16 cellular contexts compared by ENCODE assay signal in the genomic region with DNA sequence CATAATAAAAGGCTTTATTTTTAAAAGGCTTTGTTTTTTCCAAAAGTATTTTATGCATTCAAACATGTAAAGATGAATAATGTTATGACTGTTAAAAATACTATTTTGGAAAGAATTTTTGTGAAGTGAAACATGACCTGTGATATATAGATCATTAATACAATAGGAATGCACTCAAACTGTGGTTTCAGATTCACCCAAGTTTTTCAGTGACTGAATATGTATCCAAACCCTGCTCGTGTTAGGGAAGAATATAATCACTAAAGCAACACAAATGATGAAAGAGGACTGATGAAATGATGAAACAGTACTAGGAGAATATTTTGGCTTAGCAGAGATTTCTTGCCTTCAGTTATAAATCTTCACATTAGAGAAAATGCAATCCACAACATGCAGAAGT.
DNase-seq lines count a peak whose midpoint lies in the region; ATAC-seq and TF ChIP-seq lines count a peak whose summit lies in the region.
"Had no signal": no experiment of that assay in that cellular context is flagged by ENCODE, and none has a peak within 500 bp of the region (broad histone marks: within the 10 kb centered on the region; RNA-seq: fewer than 3 reads in every experiment).

No MANE protein-coding gene starts in this region.

- H2BK5ac ChIP-seq in IMR-90 (ENCODE audit: low read depth, low read length, poor library complexity, severe bottlenecking) = peak overlapping the region; percentile 100

- H3K9me3 Mint-ChIP-seq in naive thymus-derived CD8-positive, alpha-beta T cell = no peaks in the 10 kb centered on the region
- H3K9me3 Mint-ChIP-seq: activated T-helper 1 cell treated with anti-CD3 and anti-CD28 coated beads, Interleukin-12 subunit alpha, Interleukin-12 subunit beta, Interleukin-2, Interleukin-4 antibody, amounts not matched to agents 30 ng/mL and 10 ng/mL and 1 ng/mL, durations not matched to agents 14 hours and 24 hours and 36 hours had no signal

- peaks cover 2% of the 10 kb centered on the region; the same call in 1 of the 2 replicates for H3K9me3 ChIP-seq in IMR-90 (ENCODE audit: control insufficient read depth, insufficient read depth, low read length)

- no peaks in the 10 kb centered on the region for H4K20me1 ChIP-seq in IMR-90 (ENCODE audit: insufficient read depth, low read length)

- no peak overlapping the region for H2AK9ac ChIP-seq in IMR-90 (replicated peaks; ENCODE audit: low read depth, low read length, poor library complexity)

- no peak overlapping the region for H3K4me3 ChIP-seq in IMR-90 (ENCODE audit: insufficient read depth, low read depth, low read length)
- no peak overlapping the region for H3K4me3 ChIP-seq in brain microvascular endothelial cell (ENCODE audit: low read depth, low read length)
- no peak overlapping the region for H3K4me3 ChIP-seq in kidney epithelial cell (ENCODE audit: low read depth, low read length)

- peak overlapping the region; percentile 100; the same call in 1 of the 2 replicates for H2BK120ac ChIP-seq in IMR-90 (ENCODE audit: low read depth, low read length)

- H3K36me3 Mint-ChIP-seq in naive thymus-derived CD8-positive, alpha-beta T cell = peaks cover 0 to 4% (median 0%) of the 10 kb centered on the region in 3 donors

- peaks cover 9% of the 10 kb centered on the region for H3K4me1 ChIP-seq in IMR-90 (ENCODE audit: control insufficient read depth, insufficient read depth, low read length)

- WGBS in IMR-90 (ENCODE audit: extremely low coverage in 2 of 2, insufficient read length in 1 of 2), 2 experiments = no CpG with 5 or more reads among the region's 1 CpG

- no peak overlapping the region for H2BK15ac ChIP-seq in IMR-90 (ENCODE audit: low read depth, low read length)

- H3K56ac ChIP-seq in IMR-90 (ENCODE audit: extremely low read depth, insufficient read depth, low read length) = no peak overlapping the region

- H3K79me1 ChIP-seq in IMR-90 (ENCODE audit: low read depth in 1 of 2, low read length in 2 of 2) = peaks cover 17 to 27% of the 10 kb centered on the region in 2 experiments

- no peaks in the 10 kb centered on the region for H3K4me1 Mint-ChIP-seq in naive thymus-derived CD8-positive, alpha-beta T cell
- H3K4me1 Mint-ChIP-seq: B cell, T-helper 17 cell had no signal

- H3K4me2 ChIP-seq in IMR-90 (ENCODE audit: low read depth, low read length) = no peak overlapping the region

- POLR2A ChIA-PET in IMR-90 (lab: Charles Lee; ENCODE audit: unreplicated experiment) = no interaction called here
- POLR2A ChIA-PET in naive thymus-derived CD8-positive, alpha-beta T cell (lab: Charles Lee) = no interaction called here

- H3K9me1 ChIP-seq in IMR-90 (ENCODE audit: insufficient read depth, low read length) = peaks cover 2% of the 10 kb centered on the region; the same call in 1 of the 2 replicates

- H4K91ac ChIP-seq in IMR-90 (ENCODE audit: insufficient read depth, low read depth, low read length) = no peak overlapping the region

- BruUV-seq in IMR-90 (replicated peaks; lab: Mats Ljungman, UMichigan) = no TSS peak

- intact Hi-C loops in IMR-90 (cut with micrococcal nuclease) = loop anchor here (5.0 kb wide), 2 partner anchors 166 to 246 kb away; no protein-coding TSS in a partner anchor

- TF ChIP-seq CTCF in IMR-90 (conservative IDR thresholded peaks at IDR 0.05; ENCODE audit: low read depth, low read length) = no peak
- TF ChIP-seq CTCF in brain microvascular endothelial cell (IDR thresholded peaks at IDR 0.05; ENCODE audit: low read depth, low read length, missing control alignments) = no peak
- TF ChIP-seq CTCF in kidney epithelial cell (IDR thresholded peaks at IDR 0.05; ENCODE audit: insufficient read depth, low read length, poor library complexity, severe bottlenecking) = no peak

- H3K27ac ChIP-seq in IMR-90 (ENCODE audit: insufficient read depth, low read length) = peak overlapping the region; percentile 93; the same call in 1 of the 2 replicates
- H3K27ac ChIP-seq in brain microvascular endothelial cell = peak overlapping the region; percentile 98

- CTCF ChIA-PET in IMR-90 (lab: Yijun Ruan, JAX) = interaction anchor here (0.6 kb wide), 1 partner anchor 1813 kb away, joined by 3 read pairs; no protein-coding TSS in a partner anchor

- H2AFZ ChIP-seq in IMR-90 (replicated peaks; ENCODE audit: low read length, poor library complexity) = no peak overlapping the region

- no peak overlapping the region for H2AK5ac ChIP-seq in IMR-90 (ENCODE audit: low read depth, low read length)

- no peak overlapping the region; the same call in 1 of the 2 replicates for H3K9ac ChIP-seq in IMR-90 (ENCODE audit: low read depth, low read length)

- TF ChIP-seq POLR2A in IMR-90 (IDR thresholded peaks at IDR 0.05; ENCODE audit: low read depth, low read length) = no peak

- H3K14ac ChIP-seq in IMR-90 (replicated peaks; ENCODE audit: low read depth, low read length) = no peak overlapping the region

- peak overlapping the region; percentile 64; the same call in 1 of the 2 replicates for H2BK20ac ChIP-seq in IMR-90 (ENCODE audit: low read depth, low read length)

- H4K5ac ChIP-seq in IMR-90 (ENCODE audit: low read depth, low read length) = peak overlapping the region; percentile 22; the same call in 1 of the 2 replicates

- no peak overlapping the region for H3K23ac ChIP-seq in IMR-90 (ENCODE audit: low read depth, low read length)

- H3K27me3 Mint-ChIP-seq in naive thymus-derived CD8-positive, alpha-beta T cell = peaks cover 0 to 2% (median 0%) of the 10 kb centered on the region in 5 donors
- H3K27me3 Mint-ChIP-seq: B cell, progenitor cell of endocrine pancreas had no signal

- H3K27ac Mint-ChIP-seq in naive thymus-derived CD8-positive, alpha-beta T cell = no peak overlapping the region
- H3K27ac Mint-ChIP-seq: activated T-helper 1 cell treated with anti-CD3 and anti-CD28 coated beads, Interleukin-12 subunit alpha, Interleukin-12 subunit beta, Interleukin-2, Interleukin-4 antibody, amounts not matched to agents 30 ng/mL and 10 ng/mL and 1 ng/mL, durations not matched to agents 14 hours and 24 hours and 36 hours; B cell; T-helper 17 cell had no signal

- H3K27me3 ChIP-seq in IMR-90 (ENCODE audit: control insufficient read depth, insufficient read depth, low read length) = no peaks in the 10 kb centered on the region
- H3K27me3 ChIP-seq in brain microvascular endothelial cell (replicated peaks) = no peaks in the 10 kb centered on the region
- no peaks in the 10 kb centered on the region for H3K27me3 ChIP-seq in kidney epithelial cell (ENCODE audit: control insufficient read depth, insufficient read depth, low read length)

- ATAC-seq in IMR-90 (ENCODE audit: low read depth) = peak; percentile 59
- ATAC-seq in naive thymus-derived CD8-positive, alpha-beta T cell = no peak
- ATAC-seq in GM18502 (IDR thresholded peaks at IDR 0.05; ENCODE audit: poor library complexity, unreplicated experiment) = no peak
- ATAC-seq in GM18909 (IDR thresholded peaks at IDR 0.05; ENCODE audit: poor library complexity, unreplicated experiment) = no peak
- ATAC-seq: T-helper 17 cell had no signal

- peak; percentile 70 for DNase-seq in AG08395 (ENCODE audit: low spot score)
- DNase-seq in IMR-90 = peak; percentile 95
- DNase-seq in brain microvascular endothelial cell = peak; percentile 79
- peak; percentile 21 for DNase-seq in kidney epithelial cell (ENCODE audit: low read depth)
- no peak for DNase-seq in NCI-H1105 treated with DMSO at 0.1 percent for 48 hours (lab: John Stamatoyannopoulos, UW)
- DNase-seq in naive thymus-derived CD8-positive, alpha-beta T cell = no peak
- DNase-seq: activated CD4-positive, alpha-beta T cell treated with anti-CD3 and anti-CD28 coated beads for 4 hours; DMS79 treated with DMSO at 0.1 percent for 48 hours; MV-4-11; stimulated activated CD8-positive, alpha-beta memory T cell treated with anti-CD3 and anti-CD28 coated beads, Interleukin-4, amount 100 ng/mL, for 48 hours; T-helper 17 cell had no signal

- peak overlapping the region in 1 of 2 experiments; percentile 52; a peak in 2 of 4 replicates for H4K8ac ChIP-seq in IMR-90 (ENCODE audit: low read depth in 2 of 2, low read length in 2 of 2)

- dilution Hi-C loops in IMR-90 (cut with HindIII; ENCODE audit: low sequenced_read_pairs, unreplicated experiment) = no loop called here

- no peak for TF ChIP-seq RAD21 in IMR-90 (IDR thresholded peaks at IDR 0.05; ENCODE audit: low read length)

- in situ Hi-C loops in IMR-90 (cut with MboI; ENCODE audit: low sequenced_read_pairs) (no loop called here), brain microvascular endothelial cell (cut with HindIII; ENCODE audit: low pct_ligation_motif_present, low sequenced_read_pairs) (no loop called here)

- peak overlapping the region; percentile 18; the same call in 1 of the 2 replicates for H3K4ac ChIP-seq in IMR-90 (ENCODE audit: low read depth, low read length)

- H3K18ac ChIP-seq in IMR-90 (ENCODE audit: low read depth, low read length) = peak overlapping the region; percentile 4; the same call in 1 of the 2 replicates

- H3K4me3 Mint-ChIP-seq in naive thymus-derived CD8-positive, alpha-beta T cell = no peak overlapping the region
- H3K4me3 Mint-ChIP-seq: activated T-helper 1 cell treated with anti-CD3 and anti-CD28 coated beads, Interleukin-12 subunit alpha, Interleukin-12 subunit beta, Interleukin-2, Interleukin-4 antibody, amounts not matched to agents 30 ng/mL and 10 ng/mL and 1 ng/mL, durations not matched to agents 14 hours and 24 hours and 36 hours; B cell; T-helper 17 cell had no signal

- H3K36me3 ChIP-seq in IMR-90 (ENCODE audit: control insufficient read depth, insufficient read depth, low read length) = 0 out of 2 replicates have a peak, but pooled peaks cover 2% of the 10 kb centered on the region
- peaks cover 3% of the 10 kb centered on the region for H3K36me3 ChIP-seq in brain microvascular endothelial cell (replicated peaks)
- H3K36me3 ChIP-seq in kidney epithelial cell (ENCODE audit: control insufficient read depth, insufficient read depth, low read length) = no peaks in the 10 kb centered on the region

TF ChIP-seq in IMR-90, 13 proteins besides CTCF, POLR2A, EP300 and RAD21:
- TF ChIP-seq CEBPB (IDR thresholded peaks at IDR 0.05; ENCODE audit: low read depth, low read length) = peak; percentile 93
- TF ChIP-seq BHLHE40 (IDR thresholded peaks at IDR 0.05; ENCODE audit: low read depth, low read length) = peak; percentile 75; the same call in 1 of the 2 replicates
- TF ChIP-seq SMC3 (IDR thresholded peaks at IDR 0.05; ENCODE audit: low read depth, low read length) = no peak
- TF ChIP-seq CHD1 (IDR thresholded peaks at IDR 0.05; ENCODE audit: low read depth, low read length) = no peak
TF ChIP-seq in IMR-90: peak in this region for 2.

Comparison
In these comparisons a context has a peak if more than half of its experiments do, and no peak if none do; other contexts are left out.
1. DNase-seq: peak in AG08395 (single experiment), IMR-90 (single experiment), brain microvascular endothelial cell (single experiment) and kidney epithelial cell (single experiment); none in NCI-H1105 treated with DMSO at 0.1 percent for 48 hours (single experiment) and naive thymus-derived CD8-positive, alpha-beta T cell (0 of 10).